1 cellular context compared by ENCODE assay signal in genomic region chr2:158457826-158458616, GRCh38.
TF ChIP-seq lines count a peak whose summit lies in the region.

No MANE protein-coding gene starts in this region.

TF ChIP-seq in H1, 55 proteins besides CTCF, POLR2A, EP300 and RAD21:
- TF ChIP-seq EGR1 (IDR thresholded peaks at IDR 0.05; ENCODE audit: borderline replicate concordance, low read depth, low read length) = peak; percentile 61
- TF ChIP-seq MAX (IDR thresholded peaks at IDR 0.05) = peak; percentile 82
- TF ChIP-seq TEAD4 (IDR thresholded peaks at IDR 0.05; ENCODE audit: low read depth, low read length) = peak; percentile 100
- peak; percentile 77 for TF ChIP-seq TBP (IDR thresholded peaks at IDR 0.05; ENCODE audit: low read depth, low read length)
- no peak for TF ChIP-seq RNF2 (IDR thresholded peaks at IDR 0.05; ENCODE audit: borderline replicate concordance, low read depth, low read length, missing control alignments, poor library complexity, severe bottlenecking)
- TF ChIP-seq USF2 (IDR thresholded peaks at IDR 0.05; ENCODE audit: low read length) = no peak
- TF ChIP-seq KDM1A (IDR thresholded peaks at IDR 0.05; ENCODE audit: borderline replicate concordance, low read length) = peak; percentile 53; the same call in 1 of the 2 replicates
- peak; percentile 60 for TF ChIP-seq ASH2L (IDR thresholded peaks at IDR 0.05; ENCODE audit: low read length)
- TF ChIP-seq SAP30 (IDR thresholded peaks at IDR 0.05; ENCODE audit: insufficient read depth, insufficient replicate concordance, low read length) = no peak
- TF ChIP-seq BACH1 (IDR thresholded peaks at IDR 0.05; ENCODE audit: low read length) = 0 out of 2 replicates have a peak, but pooled peaks have one; percentile 42
- TF ChIP-seq CBX5 (IDR thresholded peaks at IDR 0.05; ENCODE audit: low read depth, low read length) = no peak
- TF ChIP-seq TAF1 (IDR thresholded peaks at IDR 0.05; ENCODE audit: low read depth, low read length) = peak; percentile 84
- peak; percentile 65 for TF ChIP-seq RBBP5 (IDR thresholded peaks at IDR 0.05; ENCODE audit: borderline replicate concordance, low read depth, low read length)
- TF ChIP-seq CREB1 (IDR thresholded peaks at IDR 0.05) = peak; percentile 69
- peak; percentile 78 for TF ChIP-seq SP1 (IDR thresholded peaks at IDR 0.05; ENCODE audit: low read depth, low read length)
- TF ChIP-seq JUN (IDR thresholded peaks at IDR 0.05; ENCODE audit: low read depth, low read length) = no peak
- no peak for TF ChIP-seq CHD7 (IDR thresholded peaks at IDR 0.05; ENCODE audit: insufficient replicate concordance, low read length)
- TF ChIP-seq TAF7 (optimal IDR thresholded peaks at IDR 0.05; ENCODE audit: borderline replicate concordance, low read depth, low read length) = peak; percentile 53
- TF ChIP-seq PHF8 (conservative IDR thresholded peaks at IDR 0.05; ENCODE audit: low read depth, low read length) = peak; percentile 79
- peak; percentile 73 to 87; a peak in 2 of 4 replicates for TF ChIP-seq SIN3A (conservative IDR thresholded peaks at IDR 0.05 in 1 of 2, IDR thresholded peaks at IDR 0.05 in 1 of 2; ENCODE audit: low read depth in 1 of 2, low read length in 2 of 2)
- TF ChIP-seq CHD2 (IDR thresholded peaks at IDR 0.05; ENCODE audit: low read length) = peak; percentile 14; the same call in 1 of the 2 replicates
- peak; percentile 60; the same call in 1 of the 2 replicates for TF ChIP-seq POLR2AphosphoS5 (IDR thresholded peaks at IDR 0.05; ENCODE audit: low read depth, low read length)
- peak; percentile 96 for TF ChIP-seq CTBP2 (IDR thresholded peaks at IDR 0.05; ENCODE audit: borderline replicate concordance, insufficient read depth, insufficient read length, low read length)
- TF ChIP-seq NANOG (IDR thresholded peaks at IDR 0.05; ENCODE audit: insufficient read depth, low read depth, low read length, poor library complexity, severe bottlenecking) = peak; percentile 78
- peak; percentile 83 for TF ChIP-seq FOSL1 (IDR thresholded peaks at IDR 0.05; ENCODE audit: insufficient read depth, low read depth, low read length)
- TF ChIP-seq HDAC2 (IDR thresholded peaks at IDR 0.05; ENCODE audit: borderline replicate concordance in 1 of 2, low read depth in 2 of 2, low read length in 2 of 2) = peak; percentile 22 to 70; a peak in 1 of 4 replicates
- TF ChIP-seq YY1 (IDR thresholded peaks at IDR 0.05; ENCODE audit: low read depth, low read length) = peak; percentile 40; the same call in 1 of the 2 replicates
- 0 out of 2 replicates have a peak, but pooled peaks have one; percentile 37 for TF ChIP-seq TCF12 (IDR thresholded peaks at IDR 0.05; ENCODE audit: low read depth, low read length)
- peak; percentile 39 for TF ChIP-seq KDM4A (IDR thresholded peaks at IDR 0.05; ENCODE audit: low read depth, low read length, severe bottlenecking)
